26 cellular contexts compared by ENCODE assay signal in genomic region chr1:183732251-183732650, GRCh38.
"Had no signal": no experiment of that assay in that cellular context is flagged by ENCODE, and none has a peak within 500 bp of the region (broad histone marks: within the 10 kb centered on the region; RNA-seq: fewer than 3 reads in every experiment).

No MANE protein-coding gene starts in this region.

- H3K27ac ChIP-seq: epithelial cell of prostate, esophagus muscularis mucosa, foreskin keratinocyte, gastroesophageal sphincter, heart left ventricle, hepatocyte, prostate gland, sigmoid colon, stomach, testis, tibial artery had no signal

- H3K36me3 ChIP-seq: esophagus muscularis mucosa, gastroesophageal sphincter, heart left ventricle, prostate gland, sigmoid colon, stomach, tibial artery had no signal

- H3K27me3 ChIP-seq: esophagus muscularis mucosa, gastroesophageal sphincter, heart left ventricle, hepatocyte, sigmoid colon, stomach, testis, tibial artery had no signal

- FAIRE-seq: kidney had no signal

- ATAC-seq: foreskin keratinocyte; gastroesophageal sphincter; heart left ventricle; left lobe of liver; naive thymus-derived CD4-positive, alpha-beta T cell; right cardiac atrium; stimulated activated effector memory CD8-positive, alpha-beta T cell treated with anti-CD3 and anti-CD28 coated beads, Interleukin-12 subunit alpha, Interleukin-12 subunit beta, amount 100 ng/mL, for 72 hours had no signal

- H3K4me3 ChIP-seq: esophagus muscularis mucosa, gastroesophageal sphincter, heart left ventricle, hepatocyte, prostate gland, sigmoid colon, stomach, testis, tibial artery had no signal

- H3K4me1 ChIP-seq: foreskin keratinocyte, prostate gland had no signal

- H3K9me3 ChIP-seq: esophagus muscularis mucosa, gastroesophageal sphincter, heart left ventricle, prostate gland, sigmoid colon, stomach, testis, tibial artery had no signal

- DNase-seq: effector CD8-positive, alpha-beta T cell; endodermal cell; foreskin keratinocyte; heart left ventricle; kidney; mesenchymal stem cell; midbrain; naive thymus-derived CD4-positive, alpha-beta T cell; nephron progenitor cell; nucleus accumbens; right cardiac atrium; sigmoid colon; stimulated activated CD4-positive, alpha-beta T cell treated with anti-CD3 and anti-CD28 coated beads, Interleukin-2, amount 100 ng/mL, for 24 hours; stimulated activated CD4-positive, alpha-beta T cell treated with anti-CD3 and anti-CD28 coated beads, Interleukin-4, amount 100 ng/mL, for 24 hours; stimulated activated naive CD4-positive, alpha-beta T cell treated with Interleukin-2 at 50 U/mL for 16 hours; stomach; substantia nigra; testis; tibial artery had no signal
